In genomic region chr6:133916650-133917151, GRCh38 we compare ENCODE assay signal across 8 cellular contexts. TPM values are rescaled to one million over a fixed set of nuclear protein-coding genes. Genes with fewer than 3 reads are reported as not detected.
DNase-seq lines count a peak whose midpoint lies in the region; ATAC-seq, FAIRE-seq and TF ChIP-seq lines count a peak whose summit lies in the region.

No MANE protein-coding gene starts in this region.

- peaks cover 17% of the 10 kb centered on the region for H3K27me3 Mint-ChIP-seq in activated B cell treated with CpG ODN at 0.5 μM for 24 hours
- peaks cover 60% of the 10 kb centered on the region for H3K27me3 Mint-ChIP-seq in central memory CD8-positive, alpha-beta T cell

- FAIRE-seq in kidney (lab: Jason Lieb, UNC): peak; percentile 86

- intact Hi-C loops in activated B cell treated with CpG ODN at 0.5 μM for 24 hours (cut with micrococcal nuclease): loop anchor here (1.0 to 5.0 kb wide), 5 partner anchors 78 to 1386 kb away; no protein-coding TSS in a partner anchor
- intact Hi-C loops in kidney (cut with DNase I): loop anchor here (10.0 kb wide), 1 partner anchor 352 kb away; no protein-coding TSS in a partner anchor

- H3K27ac ChIP-seq in kidney (ENCODE audit: low read depth in 2 of 2, low read length in 2 of 2): no peak overlapping the region

- no peaks in the 10 kb centered on the region for H3K9me3 ChIP-seq in kidney (ENCODE audit: control insufficient read depth in 1 of 2, low read length in 2 of 2)

- H3K4me3 ChIP-seq in AG09309 (ENCODE audit: control insufficient read depth, low read depth, low read length) (no peak overlapping the region), kidney (ENCODE audit: low read length in 2 of 2) (no peak overlapping the region)

- CTCF ChIA-PET in activated B cell treated with CpG ODN at 0.5 μM for 24 hours (lab: Charles Lee): interaction anchor here (0.7 to 2.7 kb wide), 15 partner anchors 61 to 1636 kb away, joined by 3 to 31 read pairs (median 4); no protein-coding TSS in a partner anchor

- DNase-seq in AG09309 (ENCODE audit: low read depth) (peak; percentile 67), NCI-H2227 (lab: John Stamatoyannopoulos, UW; ENCODE audit: unreplicated experiment) (peak; percentile 78), activated B cell treated with CpG ODN at 0.5 μM for 24 hours (peak; percentile 40), kidney (peak; percentile 94)
- DNase-seq in central memory CD8-positive, alpha-beta T cell (ENCODE audit: low spot score in 2 of 2): peak; percentile 44 to 59
- peak; percentile 57 for DNase-seq in stimulated activated CD4-positive, alpha-beta T cell treated with anti-CD3 and anti-CD28 coated beads, Interleukin-2, amount 100 ng/mL, for 4 hours (ENCODE audit: low read depth)

- H3K27ac Mint-ChIP-seq in activated B cell treated with CpG ODN at 0.5 μM for 24 hours: no peak overlapping the region
- H3K27ac Mint-ChIP-seq in central memory CD8-positive, alpha-beta T cell (ENCODE audit: low read depth): no peak overlapping the region

- no peak overlapping the region for H3K4me3 Mint-ChIP-seq in activated B cell treated with CpG ODN at 0.5 μM for 24 hours
- H3K4me3 Mint-ChIP-seq in central memory CD8-positive, alpha-beta T cell: no peak overlapping the region

- ATAC-seq in GM18870 (IDR thresholded peaks at IDR 0.05; ENCODE audit: unreplicated experiment) (peak; percentile 82), HG03175 (IDR thresholded peaks at IDR 0.05; ENCODE audit: unreplicated experiment) (peak; percentile 80), activated B cell treated with CpG ODN at 0.5 μM for 24 hours (ENCODE audit: low read depth) (peak; percentile 34)
- ATAC-seq in central memory CD8-positive, alpha-beta T cell (replicated peaks; ENCODE audit: extremely low read depth, poor library complexity, severe bottlenecking): peak; percentile 48

- H3K9ac ChIP-seq in kidney (ENCODE audit: low read length in 2 of 2): no peak overlapping the region

- POLR2A ChIA-PET in activated B cell treated with CpG ODN at 0.5 μM for 24 hours (lab: Charles Lee): no interaction called here

- TF ChIP-seq CTCF in AG09309 (IDR thresholded peaks at IDR 0.05; ENCODE audit: control insufficient read depth, insufficient read depth, low read depth, low read length, missing control alignments) (peak; percentile 95), activated B cell treated with CpG ODN at 0.5 μM for 24 hours (IDR thresholded peaks at IDR 0.05) (peak; percentile 76), kidney (IDR thresholded peaks at IDR 0.05; ENCODE audit: borderline replicate concordance, extremely low read depth, insufficient read depth) (peak; percentile 94)

- H3K36me3 Mint-ChIP-seq in activated B cell treated with CpG ODN at 0.5 μM for 24 hours (ENCODE audit: low read depth): no peaks in the 10 kb centered on the region
- H3K36me3 Mint-ChIP-seq in central memory CD8-positive, alpha-beta T cell (ENCODE audit: insufficient read depth): no peaks in the 10 kb centered on the region

- no peaks in the 10 kb centered on the region for H3K9me3 Mint-ChIP-seq in activated B cell treated with CpG ODN at 0.5 μM for 24 hours
- no peaks in the 10 kb centered on the region for H3K9me3 Mint-ChIP-seq in central memory CD8-positive, alpha-beta T cell

- no peaks in the 10 kb centered on the region for H3K36me3 ChIP-seq in kidney (ENCODE audit: control insufficient read depth in 1 of 2, insufficient read depth in 2 of 2, low read length in 2 of 2)

- peaks cover 4% of the 10 kb centered on the region for H3K4me1 Mint-ChIP-seq in activated B cell treated with CpG ODN at 0.5 μM for 24 hours
- H3K4me1 Mint-ChIP-seq in central memory CD8-positive, alpha-beta T cell: no peaks in the 10 kb centered on the region

- no peaks in the 10 kb centered on the region for H3K4me1 ChIP-seq in kidney (ENCODE audit: control insufficient read depth in 1 of 2, insufficient read depth in 1 of 2, low read depth in 1 of 2, low read length in 2 of 2)

RNA-seq across cellular contexts. Expression of gene TCF21, which starts 27.8 kb away (rescaled TPM):
- total RNA-seq in activated B cell treated with CpG ODN at 0.5 μM for 24 hours: not detected in 2 replicates
- total RNA-seq in kidney: 6.3 TPM
- polyA plus RNA-seq in kidney (ENCODE audit: insufficient read depth, low read depth, low replicate concordance): 28.8 TPM

RNA-seq across cellular contexts. Expression of gene TBPL1, which starts 36.3 kb away (rescaled TPM):
- total RNA-seq in activated B cell treated with CpG ODN at 0.5 μM for 24 hours (33.0 and 35.7 TPM in 2 replicates), kidney (17.3 TPM)
- 20.7 TPM for polyA plus RNA-seq in kidney (ENCODE audit: insufficient read depth, low read depth, low replicate concordance)

Comparison
In these comparisons a context has a peak if more than half of its experiments do, and no peak if none do; other contexts are left out.
1. DNase-seq: peak in every context shown above with its lines; median percentile 94 in kidney; 78 in NCI-H2227; 67 in AG09309; 57 in stimulated activated CD4-positive, alpha-beta T cell treated with anti-CD3 and anti-CD28 coated beads, Interleukin-2, amount 100 ng/mL, for 4 hours; 52 in central memory CD8-positive, alpha-beta T cell; 40 in activated B cell treated with CpG ODN at 0.5 μM for 24 hours.